Comparison of ENCODE assay signal across 20 cellular contexts in genomic region chr5:87139795-87140194, GRCh38.
DNase-seq lines count a peak whose midpoint lies in the region; ATAC-seq, FAIRE-seq and TF ChIP-seq lines count a peak whose summit lies in the region.
"Had no signal": no experiment of that assay in that cellular context is flagged by ENCODE, and none has a peak within 500 bp of the region (broad histone marks: within the 10 kb centered on the region; RNA-seq: fewer than 3 reads in every experiment).

No MANE protein-coding gene starts in this region.

- no peak for TF ChIP-seq CTCF in PC-3 (conservative IDR thresholded peaks at IDR 0.05; ENCODE audit: low read depth, low read length)
- no peak for TF ChIP-seq CTCF in osteoblast (IDR thresholded peaks at IDR 0.05; ENCODE audit: extremely low read depth, low read depth, low read length)

- H3K27ac ChIP-seq in PC-3 (ENCODE audit: low read length) (no peak overlapping the region), epithelial cell of prostate (peak overlapping the region; percentile 69), osteoblast (ENCODE audit: low read depth, low read length) (no peak overlapping the region), small intestine (ENCODE audit: low read depth in 1 of 2, low read length in 1 of 2) (no peak overlapping the region)
- H3K27ac ChIP-seq: KMS-11 had no signal

- BruUV-seq in PC-3 (replicated peaks; lab: Mats Ljungman, UMichigan), result no TSS peak

- H3K4me2 ChIP-seq in PC-3 (ENCODE audit: low read length) (no peak overlapping the region), osteoblast (ENCODE audit: insufficient read depth, low read length) (no peak overlapping the region)
- H3K4me2 ChIP-seq: GM23338, KMS-11, SK-N-SH had no signal

- no peaks in the 10 kb centered on the region for H3K27me3 ChIP-seq in PC-3 (ENCODE audit: low read length)
- H3K27me3 ChIP-seq in osteoblast (ENCODE audit: insufficient read depth, low read length), result no peaks in the 10 kb centered on the region
- no peaks in the 10 kb centered on the region for H3K27me3 ChIP-seq in small intestine (ENCODE audit: control insufficient read depth in 2 of 2, insufficient read depth in 2 of 2, low read length in 2 of 2)

- H4K20me1 ChIP-seq in PC-3 (ENCODE audit: low read length), result no peaks in the 10 kb centered on the region
- no peaks in the 10 kb centered on the region for H4K20me1 ChIP-seq in osteoblast (ENCODE audit: insufficient read depth, low read length)

- no peaks in the 10 kb centered on the region for H3F3A ChIP-seq in PC-3 (ENCODE audit: low read length, unreplicated experiment)

- no peak for ATAC-seq in PC-3
- no peak for ATAC-seq in HG02763 (IDR thresholded peaks at IDR 0.05; ENCODE audit: unreplicated experiment)
- no peak for ATAC-seq in HG02798 (IDR thresholded peaks at IDR 0.05; ENCODE audit: poor library complexity, unreplicated experiment)
- ATAC-seq: GM23338, Panc1 had no signal

- H3K9ac ChIP-seq in PC-3 (ENCODE audit: low read length), result no peak overlapping the region
- H3K9ac ChIP-seq: KMS-11, SK-N-SH had no signal

- no peaks in the 10 kb centered on the region for H3K9me3 ChIP-seq in PC-3 (ENCODE audit: low read length)
- H3K9me3 ChIP-seq in osteoblast (ENCODE audit: low read depth, low read length), result no peaks in the 10 kb centered on the region
- H3K9me3 ChIP-seq in small intestine (ENCODE audit: control insufficient read depth, low read depth), result no peaks in the 10 kb centered on the region
- H3K9me3 ChIP-seq: SK-N-SH had no signal

- H3K4me3 ChIP-seq in PC-3 (ENCODE audit: low read length) (no peak overlapping the region), osteoblast (ENCODE audit: insufficient read depth, low read length) (no peak overlapping the region), small intestine (ENCODE audit: low read depth in 1 of 2, low read length in 2 of 2) (no peak overlapping the region)
- H3K4me3 ChIP-seq: GM23338 had no signal

- POLR2A ChIA-PET in PC-3 (lab: Charles Lee; ENCODE audit: unreplicated experiment), result no interaction called here

- H2AFZ ChIP-seq in PC-3 (ENCODE audit: low read length) (no peak overlapping the region), osteoblast (ENCODE audit: low read length) (peak overlapping the region; percentile 26)
- H2AFZ ChIP-seq: GM23338 had no signal

- H3K9me2 ChIP-seq in PC-3 (replicated peaks; ENCODE audit: low read length), result no peaks in the 10 kb centered on the region
- H3K9me2 ChIP-seq: SK-N-SH had no signal

- intact Hi-C loops in PC-3 (cut with micrococcal nuclease), result no loop called here

- CTCF ChIA-PET in PC-3 (lab: Charles Lee), result no interaction called here

- no peaks in the 10 kb centered on the region for H3K36me3 ChIP-seq in PC-3 (ENCODE audit: low read depth, low read length)
- H3K36me3 ChIP-seq in osteoblast (ENCODE audit: insufficient read depth, low read length), result no peaks in the 10 kb centered on the region
- H3K36me3 ChIP-seq in small intestine (ENCODE audit: control insufficient read depth in 2 of 2, insufficient read depth in 2 of 2, low read length in 2 of 2), result no peaks in the 10 kb centered on the region

- no peak for DNase-seq in GM12891 (ENCODE audit: insufficient read length, low spot score)
- DNase-seq in PC-3, result peak; percentile 40
- no peak for DNase-seq in epithelial cell of prostate (ENCODE audit: low read depth, low spot score)
- DNase-seq in osteoblast (ENCODE audit: insufficient read length, low spot score, missing footprints), result no peak
- no peak for DNase-seq in small intestine
- DNase-seq: H9, HFFc6, NCI-H1048, NCI-H1417, NCI-H1694, NCI-H2029 treated with DMSO at 0.1 percent for 48 hours, NCI-H446 treated with DMSO at 0.1 percent for 48 hours, NCI-H526, NCI-H82, SK-N-SH had no signal

- H3K79me2 ChIP-seq in PC-3 (ENCODE audit: low read length) (no peaks in the 10 kb centered on the region), osteoblast (ENCODE audit: insufficient read depth, low read length) (no peaks in the 10 kb centered on the region)

- H3K4me1 ChIP-seq in PC-3 (ENCODE audit: insufficient read depth, low read length) (no peaks in the 10 kb centered on the region), osteoblast (ENCODE audit: insufficient read depth, low read length) (peaks cover 40% of the 10 kb centered on the region), small intestine (ENCODE audit: control insufficient read depth in 2 of 2, insufficient read depth in 1 of 2, low read depth in 1 of 2, low read length in 1 of 2) (no peaks in the 10 kb centered on the region)

- FAIRE-seq in GM12891 (lab: Jason Lieb, UNC) (peak; percentile 57), small intestine (lab: Jason Lieb, UNC) (no peak)

- TF ChIP-seq POLR2A in GM12891 (IDR thresholded peaks at IDR 0.05; ENCODE audit: low read depth, low read length), result no peak

TF ChIP-seq in GM12891, 5 proteins besides CTCF, POLR2A, EP300 and RAD21:
- TF ChIP-seq PAX5 (IDR thresholded peaks at IDR 0.05; ENCODE audit: insufficient read depth, low read length, severe bottlenecking) (no peak), POLR2AphosphoS5 (IDR thresholded peaks at IDR 0.05; ENCODE audit: low read depth, low read length) (no peak), TAF1 (IDR thresholded peaks at IDR 0.05; ENCODE audit: low read depth, low read length) (no peak), POU2F2 (IDR thresholded peaks at IDR 0.05; ENCODE audit: low read depth, low read length) (no peak), SPI1 (IDR thresholded peaks at IDR 0.05; ENCODE audit: low read depth, low read length) (no peak)
